In genomic region chr6:27495386-27496135, GRCh38 we compare ENCODE assay signal across 7 cellular contexts. TPM values are rescaled to one million over a fixed set of nuclear protein-coding genes. Genes with fewer than 3 reads are reported as not detected.
A peak's percentile ranks its signal among the peaks of the same experiment; 100 is the strongest.
DNase-seq lines count a peak whose midpoint lies in the region; ATAC-seq and TF ChIP-seq lines count a peak whose summit lies in the region.

No MANE protein-coding gene starts in this region.

- no peak overlapping the region for H3K27ac ChIP-seq in naive thymus-derived CD4-positive, alpha-beta T cell (ENCODE audit: low read depth, low read length)
- H3K27ac ChIP-seq in thyroid gland = no peak overlapping the region

- no peaks in the 10 kb centered on the region for H3K36me3 ChIP-seq in naive thymus-derived CD4-positive, alpha-beta T cell (ENCODE audit: control insufficient read depth in 2 of 3, insufficient read depth in 3 of 3, low read length in 3 of 3)
- no peaks in the 10 kb centered on the region for H3K36me3 ChIP-seq in thyroid gland

- peaks cover 10 to 30% of the 10 kb centered on the region in 2 donors for H3K27me3 ChIP-seq in naive thymus-derived CD4-positive, alpha-beta T cell (ENCODE audit: control insufficient read depth in 2 of 2, insufficient read depth in 2 of 2, low read length in 2 of 2)
- peaks cover 15% of the 10 kb centered on the region for H3K27me3 ChIP-seq in thyroid gland

- peaks cover 0 to 8% of the 10 kb centered on the region in 2 donors for H3K4me1 ChIP-seq in naive thymus-derived CD4-positive, alpha-beta T cell (ENCODE audit: control insufficient read depth in 2 of 2, insufficient read depth in 2 of 2, low read length in 2 of 2)
- H3K4me1 ChIP-seq in thyroid gland = peaks cover 4 to 5% of the 10 kb centered on the region in 2 donors

- CTCF ChIA-PET in naive thymus-derived CD4-positive, alpha-beta T cell (lab: Charles Lee) = no interaction called here

- DNase-seq in HT1080 (ENCODE audit: low read depth) (peak; percentile 96), epithelial cell of esophagus (ENCODE audit: low read depth) (peak; percentile 79), thyroid gland (peak; percentile 12 to 25), NCI-H1436 (lab: John Stamatoyannopoulos, UW) (no peak)
- DNase-seq in activated CD4-positive, alpha-beta T cell treated with anti-CD3 and anti-CD28 coated beads for 48 hours = peak; percentile 91
- DNase-seq in naive thymus-derived CD4-positive, alpha-beta T cell = peak in 2 of 9 donors; percentile 8 to 73

- H3K27me3 Mint-ChIP-seq in naive thymus-derived CD4-positive, alpha-beta T cell = peaks cover 47 to 66% (median 63%) of the 10 kb centered on the region in 5 donors

- H3K9me3 Mint-ChIP-seq in naive thymus-derived CD4-positive, alpha-beta T cell = peaks cover 0 to 19% (median 7%) of the 10 kb centered on the region in 11 donors

- peak overlapping the region in 2 of 9 donors; percentile 13 to 59 for H3K27ac Mint-ChIP-seq in naive thymus-derived CD4-positive, alpha-beta T cell

- peak; percentile 50 for ATAC-seq in GM18520 (IDR thresholded peaks at IDR 0.05; ENCODE audit: unreplicated experiment)
- no peak for ATAC-seq in naive thymus-derived CD4-positive, alpha-beta T cell

- H3K4me3 ChIP-seq in epithelial cell of esophagus (ENCODE audit: low read length) (peak overlapping the region; percentile 74), thyroid gland (replicated peaks in 1 of 3) (peak overlapping the region in 1 of 3 donors; percentile 15)
- peak overlapping the region; percentile 14 for H3K4me3 ChIP-seq in naive thymus-derived CD4-positive, alpha-beta T cell (ENCODE audit: low read length)

- POLR2A ChIA-PET in naive thymus-derived CD4-positive, alpha-beta T cell (lab: Charles Lee) = no interaction called here

- peaks cover 0 to 4% (median 0%) of the 10 kb centered on the region in 5 donors for H3K36me3 Mint-ChIP-seq in naive thymus-derived CD4-positive, alpha-beta T cell

- H3K9me3 ChIP-seq in naive thymus-derived CD4-positive, alpha-beta T cell (ENCODE audit: control insufficient read depth in 2 of 3, low read length in 3 of 3) = no peaks in the 10 kb centered on the region
- no peaks in the 10 kb centered on the region for H3K9me3 ChIP-seq in thyroid gland

- intact Hi-C loops in naive thymus-derived CD4-positive, alpha-beta T cell (cut with micrococcal nuclease) = loop anchor here in 1 of 2 donors (2.0 kb wide), 1 partner anchor 17 kb away; no protein-coding TSS in a partner anchor
- intact Hi-C loops in thyroid gland (cut with DNase I) = no loop called here

- no peak for TF ChIP-seq CTCF in epithelial cell of esophagus (IDR thresholded peaks at IDR 0.05; ENCODE audit: insufficient read depth, low read depth, low read length, missing control alignments)
- TF ChIP-seq CTCF in thyroid gland (IDR thresholded peaks at IDR 0.05) = no peak

- peaks cover 11 to 20% (median 19%) of the 10 kb centered on the region in 7 donors for H3K4me1 Mint-ChIP-seq in naive thymus-derived CD4-positive, alpha-beta T cell

- peak overlapping the region; percentile 39 to 80 (median 61) for H3K4me3 Mint-ChIP-seq in naive thymus-derived CD4-positive, alpha-beta T cell

- whole genome bisulfite sequencing in thyroid gland, 2 donors = 3 to 7% methylated on average over 33 to 34 of the region's 34 CpGs

- TF ChIP-seq POLR2A in thyroid gland (IDR thresholded peaks at IDR 0.05) = no peak

RNA-seq across cellular contexts. Expression of gene ZNF184, which starts 22.7 kb away (rescaled TPM):
- total RNA-seq in HT1080 (2014; rRNA removed; shearing (Covaris generic)) = 3.5 and 5.5 TPM in 2 replicates
- 2.5 and 3.3 TPM in 2 replicates for polyA plus RNA-seq in HT1080 (2015; cell fraction: cytosol; rRNA removed)
- 4.0 and 4.1 TPM in 2 replicates for polyA plus RNA-seq in HT1080 (2015; cell fraction: nucleus; rRNA removed)
- total RNA-seq in naive thymus-derived CD4-positive, alpha-beta T cell = 10 to 100 TPM in 4 of 5 experiments, 1 to 10 TPM in 1; 9.6 to 13.7 (median 12.3) TPM
- 10 to 100 TPM in 1 of 2 donors, 1 to 10 TPM in 1; 7.0 to 12.6 TPM for polyA plus RNA-seq in naive thymus-derived CD4-positive, alpha-beta T cell
- total RNA-seq in thyroid gland = 10 to 100 TPM in 3 of 4 donors, 1 to 10 TPM in 1; 7.6 to 12.1 (median 10.9) TPM
